ENCODE assay signal across 22 cellular contexts in the genomic region with DNA sequence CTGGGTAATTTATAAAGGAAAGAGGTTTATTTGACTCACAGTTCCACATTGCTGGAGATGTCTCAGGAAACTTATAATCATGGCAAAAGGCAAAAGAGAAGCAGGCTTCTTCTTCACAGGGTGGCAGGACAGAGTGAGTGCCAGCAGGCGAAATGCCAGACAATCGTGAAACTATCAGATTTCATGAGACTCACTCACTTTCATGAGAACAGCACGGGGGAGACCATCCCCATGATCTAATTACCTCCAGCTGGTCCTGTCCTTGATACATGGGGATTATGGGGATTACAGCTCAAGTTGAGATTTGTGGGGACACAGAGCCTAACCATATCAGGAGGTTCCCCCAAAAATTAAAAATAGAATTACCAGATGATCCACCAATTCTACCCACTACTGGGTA.
"Had no signal": no experiment of that assay in that cellular context is flagged by ENCODE, and none has a peak within 500 bp of the region (broad histone marks: within the 10 kb centered on the region; RNA-seq: fewer than 3 reads in every experiment).

No MANE protein-coding gene starts in this region.

- DNase-seq: activated CD4-positive, alpha-beta T cell treated with anti-CD3 and anti-CD28 coated beads, Interleukin-2, amount 50 U/mL, for 1 hour; activated CD4-positive, CD25-positive, alpha-beta regulatory T cell treated with anti-CD3 and anti-CD28 coated beads, Interleukin-2, amount 50 U/mL, for 72 hours; activated CD8-positive, alpha-beta memory T cell treated with anti-CD3 and anti-CD28 coated beads, Interleukin-2, amount 50 U/mL, for 4 hours; activated effector memory CD4-positive, alpha-beta T cell treated with anti-CD3 and anti-CD28 coated beads, Interleukin-2, amount 50 U/mL, for 16 hours; activated naive CD4-positive, alpha-beta T cell treated with anti-CD3 and anti-CD28 coated beads, Interleukin-2, amount 50 U/mL, for 16 hours; activated T-cell treated with anti-CD3 and anti-CD28 coated beads, Interleukin-2, amount 50 U/mL, for 48 hours; aorta; brain microvascular endothelial cell; central memory CD4-positive, alpha-beta T cell; dorsolateral prefrontal cortex; foreskin keratinocyte; mucosa of descending colon; naive thymus-derived CD4-positive, alpha-beta T cell; stimulated activated CD4-positive, alpha-beta T cell treated with anti-CD3 and anti-CD28 coated beads, Interleukin-2, amount 100 ng/mL, for 24 hours; stimulated activated naive CD4-positive, alpha-beta T cell treated with Interleukin-2 at 50 U/mL for 16 hours; tibial artery; uterus had no signal

- H3K4me3 ChIP-seq: dorsolateral prefrontal cortex, hepatocyte, mucosa of descending colon, neural progenitor cell, prostate gland, right atrium auricular region, tibial artery, uterus had no signal

- ATAC-seq: foreskin keratinocyte; mucosa of descending colon; naive thymus-derived CD4-positive, alpha-beta T cell had no signal

- H3K4me1 ChIP-seq: foreskin keratinocyte, neural progenitor cell, prostate gland, right atrium auricular region, tibial artery, uterus had no signal

- H3K9me3 ChIP-seq: prostate gland, right atrium auricular region, tibial artery, uterus had no signal

- H3K27ac ChIP-seq: brain microvascular endothelial cell, dorsolateral prefrontal cortex, epithelial cell of prostate, foreskin keratinocyte, hepatocyte, neural progenitor cell, prostate gland, right atrium auricular region, tibial artery, uterus had no signal

- H3K27me3 ChIP-seq: brain microvascular endothelial cell, dorsolateral prefrontal cortex, foreskin keratinocyte, hepatocyte, neural progenitor cell, right atrium auricular region, tibial artery, uterus had no signal

- H3K36me3 ChIP-seq: brain microvascular endothelial cell, neural progenitor cell, prostate gland, right atrium auricular region, tibial artery, uterus had no signal
